In genomic region chr17:44348988-44349364, GRCh38 we compare ENCODE assay signal across 27 cellular contexts. TPM values are rescaled to one million over a fixed set of nuclear protein-coding genes. Genes with fewer than 3 reads are reported as not detected.
DNase-seq lines count a peak whose midpoint lies in the region; ATAC-seq and TF ChIP-seq lines count a peak whose summit lies in the region.
"Had no signal": no experiment of that assay in that cellular context is flagged by ENCODE, and none has a peak within 500 bp of the region (broad histone marks: within the 10 kb centered on the region; RNA-seq: fewer than 3 reads in every experiment).

No MANE protein-coding gene starts in this region.

- H3K4me3 Mint-ChIP-seq in natural killer cell treated with Interleukin-12 subunit alpha and Interleukin-12 subunit beta and Interleukin-15 and Interleukin-18, amount 100 ng/mL, for 72 hours = peak overlapping the region; percentile 21
- no peak overlapping the region for H3K4me3 Mint-ChIP-seq in natural killer cell
- peak overlapping the region; percentile 52 for H3K4me3 Mint-ChIP-seq in memory B cell
- H3K4me3 Mint-ChIP-seq: activated CD4-positive, alpha-beta T cell treated with anti-CD3 and anti-CD28 coated beads, Interleukin-2, amount 10 ng/mL, durations not matched to agents 7 days and 5 days; activated T-cell treated with anti-CD3 and anti-CD28 coated beads, Interleukin-2, amount 50 U/mL, for 4 hours; CD8-positive, alpha-beta T cell; central memory CD8-positive, alpha-beta T cell; nephron progenitor cell had no signal

- H4K20me1 ChIP-seq in SU-DHL-6 (ENCODE audit: low read depth, low read length) (no peaks in the 10 kb centered on the region), smooth muscle cell (ENCODE audit: low read depth) (peaks cover 10% of the 10 kb centered on the region)

- no peak for TF ChIP-seq CTCF in natural killer cell (IDR thresholded peaks at IDR 0.05)
- TF ChIP-seq CTCF in SU-DHL-6 (IDR thresholded peaks at IDR 0.05; ENCODE audit: insufficient read depth, low read length, poor library complexity, severe bottlenecking) = no peak
- no peak for TF ChIP-seq CTCF in smooth muscle cell (IDR thresholded peaks at IDR 0.05; ENCODE audit: borderline replicate concordance, insufficient read depth, poor library complexity, severe bottlenecking)
- no peak for TF ChIP-seq CTCF in esophagus muscularis mucosa (IDR thresholded peaks at IDR 0.05)

- peak overlapping the region; percentile 28 for H3K9ac ChIP-seq in SU-DHL-6 (ENCODE audit: low read length)
- no peak overlapping the region for H3K9ac ChIP-seq in smooth muscle cell (ENCODE audit: low read depth)

- H3K9me2 ChIP-seq in SU-DHL-6 (replicated peaks; ENCODE audit: insufficient read depth, low read length) = no peaks in the 10 kb centered on the region

- no peak overlapping the region for H3K4me3 ChIP-seq in SU-DHL-6 (ENCODE audit: insufficient read depth, low read length, poor library complexity, severe bottlenecking)
- no peak overlapping the region for H3K4me3 ChIP-seq in smooth muscle cell
- H3K4me3 ChIP-seq in esophagus muscularis mucosa = no peak overlapping the region
- H3K4me3 ChIP-seq: right lobe of liver, testis had no signal

- ATAC-seq in natural killer cell treated with Interleukin-12 subunit alpha and Interleukin-12 subunit beta and Interleukin-15 and Interleukin-18, amount 100 ng/mL, for 72 hours = no peak
- ATAC-seq in natural killer cell = no peak
- ATAC-seq in memory B cell (ENCODE audit: low read depth) = no peak
- ATAC-seq: activated T-cell treated with anti-CD3 and anti-CD28 coated beads, Interleukin-2, amount 50 U/mL, for 4 hours; CD8-positive, alpha-beta T cell; right lobe of liver had no signal

- 85% methylated on average over 6 of the region's 6 CpGs for WGBS in smooth muscle cell (ENCODE audit: low lambda C conversion rate)
- 90% methylated on average over 2 of the region's 6 CpGs for WGBS in esophagus muscularis mucosa

- H3K4me1 Mint-ChIP-seq in natural killer cell treated with Interleukin-12 subunit alpha and Interleukin-12 subunit beta and Interleukin-15 and Interleukin-18, amount 100 ng/mL, for 72 hours (ENCODE audit: low read depth in 2 of 2) = peaks cover 29% of the 10 kb centered on the region in 2 donors
- H3K4me1 Mint-ChIP-seq in natural killer cell (peaks cover 16 to 29% of the 10 kb centered on the region in 2 donors), memory B cell (peaks cover 39% of the 10 kb centered on the region)

- H3F3A ChIP-seq in SU-DHL-6 (ENCODE audit: insufficient read depth) = peaks cover 43% of the 10 kb centered on the region
- no peaks in the 10 kb centered on the region for H3F3A ChIP-seq in smooth muscle cell (ENCODE audit: low read depth)

- H3K9me3 ChIP-seq in SU-DHL-6 (ENCODE audit: insufficient read depth, low read length) (no peaks in the 10 kb centered on the region), smooth muscle cell (replicated peaks; ENCODE audit: low read depth) (no peaks in the 10 kb centered on the region), esophagus muscularis mucosa (no peaks in the 10 kb centered on the region)
- H3K9me3 ChIP-seq: right lobe of liver, testis had no signal

- no peak overlapping the region for H2AFZ ChIP-seq in SU-DHL-6 (ENCODE audit: low read depth, low read length, severe bottlenecking)
- H2AFZ ChIP-seq in smooth muscle cell (ENCODE audit: low read depth) = no peak overlapping the region

- H3K27ac ChIP-seq in SU-DHL-6 (ENCODE audit: low read depth, low read length) = peak overlapping the region; percentile 97
- H3K27ac ChIP-seq in smooth muscle cell (ENCODE audit: low read depth) = no peak overlapping the region
- no peak overlapping the region for H3K27ac ChIP-seq in esophagus muscularis mucosa (replicated peaks in 1 of 4)
- H3K27ac ChIP-seq: right lobe of liver, testis, VCaP had no signal

- H3K27me3 ChIP-seq in SU-DHL-6 (ENCODE audit: low read length) (no peaks in the 10 kb centered on the region), smooth muscle cell (ENCODE audit: low read depth) (no peaks in the 10 kb centered on the region), esophagus muscularis mucosa (no peaks in the 10 kb centered on the region)
- H3K27me3 ChIP-seq: right lobe of liver, testis had no signal

- TF ChIP-seq EP300 in esophagus muscularis mucosa (IDR thresholded peaks at IDR 0.05) = no peak

- peaks cover 2 to 3% of the 10 kb centered on the region in 2 donors for H3K27me3 Mint-ChIP-seq in natural killer cell treated with Interleukin-12 subunit alpha and Interleukin-12 subunit beta and Interleukin-15 and Interleukin-18, amount 100 ng/mL, for 72 hours
- H3K27me3 Mint-ChIP-seq in natural killer cell (ENCODE audit: low read depth in 2 of 2) = peaks cover 2% of the 10 kb centered on the region in 2 donors
- no peaks in the 10 kb centered on the region for H3K27me3 Mint-ChIP-seq in memory B cell
- H3K27me3 Mint-ChIP-seq: central memory CD8-positive, alpha-beta T cell had no signal

- H3K36me3 ChIP-seq in SU-DHL-6 (ENCODE audit: low read length) = no peaks in the 10 kb centered on the region
- no peaks in the 10 kb centered on the region for H3K36me3 ChIP-seq in smooth muscle cell (ENCODE audit: low read depth)
- H3K36me3 ChIP-seq in esophagus muscularis mucosa = peaks cover 22 to 53% (median 47%) of the 10 kb centered on the region in 4 donors

- intact Hi-C loops in natural killer cell (cut with micrococcal nuclease) (loop anchor here (5.0 kb wide), 1 partner anchor 137 kb away; no protein-coding TSS in a partner anchor), esophagus muscularis mucosa (cut with DNase I) (no loop called here)

- H3K79me2 ChIP-seq in SU-DHL-6 (ENCODE audit: insufficient read depth, low read length) = peaks cover 4% of the 10 kb centered on the region; the same call in 1 of the 2 replicates
- no peaks in the 10 kb centered on the region for H3K79me2 ChIP-seq in smooth muscle cell (ENCODE audit: low read depth)

- no peak overlapping the region for H3K27ac Mint-ChIP-seq in natural killer cell treated with Interleukin-12 subunit alpha and Interleukin-12 subunit beta and Interleukin-15 and Interleukin-18, amount 100 ng/mL, for 72 hours
- H3K27ac Mint-ChIP-seq in natural killer cell (peak overlapping the region in 1 of 2 donors; percentile 36), memory B cell (peak overlapping the region; percentile 95)
- H3K27ac Mint-ChIP-seq: CD8-positive, alpha-beta T cell; nephron progenitor cell; progenitor cell of endocrine pancreas had no signal

- H3K4me1 ChIP-seq in smooth muscle cell (ENCODE audit: low read depth) = no peaks in the 10 kb centered on the region
- peaks cover 14 to 37% (median 32%) of the 10 kb centered on the region in 4 donors for H3K4me1 ChIP-seq in esophagus muscularis mucosa

- TF ChIP-seq POLR2A in esophagus muscularis mucosa (IDR thresholded peaks at IDR 0.05; ENCODE audit: low read depth) = no peak

- H3K4me2 ChIP-seq in SU-DHL-6 (ENCODE audit: low read depth, low read length, poor library complexity, severe bottlenecking) (no peak overlapping the region), smooth muscle cell (no peak overlapping the region)

- no peaks in the 10 kb centered on the region for H3K9me3 Mint-ChIP-seq in natural killer cell treated with Interleukin-12 subunit alpha and Interleukin-12 subunit beta and Interleukin-15 and Interleukin-18, amount 100 ng/mL, for 72 hours
- H3K9me3 Mint-ChIP-seq in natural killer cell = no peaks in the 10 kb centered on the region
- no peaks in the 10 kb centered on the region for H3K9me3 Mint-ChIP-seq in memory B cell
- H3K9me3 Mint-ChIP-seq: activated CD4-positive, alpha-beta T cell treated with anti-CD3 and anti-CD28 coated beads, Interleukin-2, amount 10 ng/mL, durations not matched to agents 7 days and 5 days; activated T-cell treated with anti-CD3 and anti-CD28 coated beads, Interleukin-2, amount 50 U/mL, for 4 hours; CD8-positive, alpha-beta T cell; central memory CD8-positive, alpha-beta T cell; nephron progenitor cell had no signal

- peak; percentile 56 for DNase-seq in natural killer cell treated with Interleukin-12 subunit alpha and Interleukin-12 subunit beta and Interleukin-15 and Interleukin-18, amount 100 ng/mL, for 72 hours (ENCODE audit: low spot score)
- DNase-seq in natural killer cell = no peak
- no peak for DNase-seq in memory B cell (ENCODE audit: low spot score in 2 of 2)
- DNase-seq in pons (ENCODE audit: low spot score) = no peak
- DNase-seq in smooth muscle cell (lab: John Stamatoyannopoulos, UW; ENCODE audit: unreplicated experiment) = no peak
- DNase-seq in SHP77 treated with DMSO at 0.1 percent for 48 hours (lab: John Stamatoyannopoulos, UW) = no peak
- DNase-seq in esophagus muscularis mucosa (ENCODE audit: extremely low spot score) = no peak
- DNase-seq: activated CD4-positive, alpha-beta T cell treated with anti-CD3 and anti-CD28 coated beads, Interleukin-2, amount 10 ng/mL, durations not matched to agents 7 days and 5 days; activated gamma-delta T cell treated with Interleukin-2 at 50 U/mL for 16 hours; activated T-cell treated with anti-CD3 and anti-CD28 coated beads, Interleukin-2, amount 50 U/mL, for 4 hours; CD8-positive, alpha-beta T cell; DMS 273 treated with DMSO at 0.1 percent for 48 hours; HCEC 1CT; KG1; NCI-H1436 treated with DMSO at 0.1 percent for 48 hours; nephron progenitor cell; right lobe of liver; Right ventricle myocardium superior; stimulated activated naive CD4-positive, alpha-beta T cell treated with Interleukin-2 at 50 U/mL for 16 hours; T-helper 9 cell; testis had no signal

- H3K36me3 Mint-ChIP-seq in natural killer cell treated with Interleukin-12 subunit alpha and Interleukin-12 subunit beta and Interleukin-15 and Interleukin-18, amount 100 ng/mL, for 72 hours = no peaks in the 10 kb centered on the region
- H3K36me3 Mint-ChIP-seq in natural killer cell = no peaks in the 10 kb centered on the region
- peaks cover 10% of the 10 kb centered on the region for H3K36me3 Mint-ChIP-seq in memory B cell

RNA-seq across cellular contexts. Expression of gene GRN, which starts 3.9 kb away (rescaled TPM):
- total RNA-seq in natural killer cell treated with Interleukin-12 subunit alpha and Interleukin-12 subunit beta and Interleukin-15 and Interleukin-18, amount 100 ng/mL, for 72 hours = 10 to 100 TPM; 49.5 to 57.3 TPM
- total RNA-seq in natural killer cell (10 to 100 TPM; 42.4 to 69.8 (median 55.6) TPM), smooth muscle cell (85.9 and 125 TPM in 2 replicates), esophagus muscularis mucosa (100 to 1,000 TPM; 169 to 313 (median 260) TPM)
- polyA plus RNA-seq in smooth muscle cell = 322 and 338 TPM in 2 replicates

RNA-seq across cellular contexts. Expression of gene FAM171A2, which starts 14.7 kb away (rescaled TPM):
- total RNA-seq in natural killer cell treated with Interleukin-12 subunit alpha and Interleukin-12 subunit beta and Interleukin-15 and Interleukin-18, amount 100 ng/mL, for 72 hours = under 1 TPM in 1 of 2 donors, not detected in 1; 0.25 TPM
- total RNA-seq in natural killer cell (under 1 TPM; 0.20 to 0.43 (median 0.24) TPM), smooth muscle cell (31.5 TPM in 2 replicates), esophagus muscularis mucosa (1 to 10 TPM in 2 of 4 donors, under 1 TPM in 2; 0.42 to 2.0 (median 1.2) TPM)
- polyA plus RNA-seq in smooth muscle cell = 28.4 and 28.8 TPM in 2 replicates

RNA-seq across cellular contexts. Expression of gene SLC25A39, which starts 24.4 kb away (rescaled TPM):
- total RNA-seq in natural killer cell treated with Interleukin-12 subunit alpha and Interleukin-12 subunit beta and Interleukin-15 and Interleukin-18, amount 100 ng/mL, for 72 hours = 100 to 1,000 TPM; 121 to 192 TPM
- total RNA-seq in natural killer cell (100 to 1,000 TPM in 1 of 3 donors, 10 to 100 TPM in 2; 82.4 to 105 (median 97.9) TPM), smooth muscle cell (62.6 and 106 TPM in 2 replicates), esophagus muscularis mucosa (10 to 100 TPM; 41.1 to 69.0 (median 56.8) TPM)
- polyA plus RNA-seq in smooth muscle cell = 147 and 169 TPM in 2 replicates

RNA-seq across cellular contexts. Expression of gene ITGA2B, which starts 40.5 kb away (rescaled TPM):
- 1 to 10 TPM; 1.8 to 6.8 TPM for total RNA-seq in natural killer cell treated with Interleukin-12 subunit alpha and Interleukin-12 subunit beta and Interleukin-15 and Interleukin-18, amount 100 ng/mL, for 72 hours
- total RNA-seq in natural killer cell = 10 to 100 TPM in 2 of 3 donors, 1 to 10 TPM in 1; 8.8 to 32.9 (median 32.6) TPM
- total RNA-seq in smooth muscle cell = 1.0 and 2.1 TPM in 2 replicates
- polyA plus RNA-seq in smooth muscle cell = 3.9 and 4.0 TPM in 2 replicates
- total RNA-seq in esophagus muscularis mucosa = 1 to 10 TPM in 2 of 4 donors, under 1 TPM in 2; 0.42 to 1.7 (median 1.0) TPM

RNA-seq across cellular contexts. Expression of gene RUNDC3A, which starts 40.6 kb away (rescaled TPM):
- total RNA-seq in natural killer cell treated with Interleukin-12 subunit alpha and Interleukin-12 subunit beta and Interleukin-15 and Interleukin-18, amount 100 ng/mL, for 72 hours = under 1 TPM in 1 of 2 donors, not detected in 1; 0.48 TPM
- under 1 TPM in 2 of 3 donors, not detected in 1; 0.31 to 0.48 TPM for total RNA-seq in natural killer cell
- total RNA-seq in smooth muscle cell = 0.36 and 0.63 TPM in 2 replicates
- 0.21 and 0.84 TPM in 2 replicates for polyA plus RNA-seq in smooth muscle cell
- 1 to 10 TPM in 3 of 4 donors, under 1 TPM in 1; 0.42 to 2.8 (median 1.7) TPM for total RNA-seq in esophagus muscularis mucosa
- total RNA-seq: A172, NCI-H460 had no signal

Comparison
In these comparisons a context has a peak if more than half of its experiments do, and no peak if none do; other contexts are left out.
1. RNA of gene FAM171A2, which starts 14.7 kb away (total RNA-seq): 31.5 TPM in smooth muscle cell; 0.42 to 2.0 TPM in esophagus muscularis mucosa, 0.25 TPM in natural killer cell treated with Interleukin-12 subunit alpha and Interleukin-12 subunit beta and Interleukin-15 and Interleukin-18, amount 100 ng/mL, for 72 hours and 0.20 to 0.43 TPM in natural killer cell; every median in the first group is over 10 times any median in the second.